1 cellular context compared by ENCODE assay signal in genomic region chr5:149141957-149142851, GRCh38.
TF ChIP-seq lines count a peak whose summit lies in the region.

No MANE protein-coding gene starts in this region.

TF ChIP-seq in HepG2, 621 proteins besides CTCF, POLR2A, EP300 and RAD21 (continued from another document and continues in another):
- TF ChIP-seq ASH2L (IDR thresholded peaks at IDR 0.05; ENCODE audit: insufficient read length, low read depth, low read length) (peak; percentile 13), MXD1 (CRISPR knock-in tag; IDR thresholded peaks at IDR 0.05) (0 out of 2 replicates have a peak, but pooled peaks have one; percentile 31), ZXDC (CRISPR knock-in tag; IDR thresholded peaks at IDR 0.05) (no peak), RFX1 (IDR thresholded peaks at IDR 0.05) (peak; percentile 22; the same call in 1 of the 2 replicates), HDAC6 (IDR thresholded peaks at IDR 0.05; ENCODE audit: low read depth, low read length) (no peak), ARNTL (CRISPR knock-in tag; IDR thresholded peaks at IDR 0.05) (no peak), LCORL (IDR thresholded peaks at IDR 0.05) (no peak), LCORL (CRISPR knock-in tag; IDR thresholded peaks at IDR 0.05) (peak; percentile 5; the same call in 1 of the 2 replicates), ZNF775 (CRISPR knock-in tag; IDR thresholded peaks at IDR 0.05; ENCODE audit: borderline replicate concordance) (no peak), ZFX (CRISPR knock-in tag; IDR thresholded peaks at IDR 0.05; ENCODE audit: low read depth) (peak; percentile 19; the same call in 1 of the 2 replicates), SP1 (IDR thresholded peaks at IDR 0.05) (no peak), SP1 (CRISPR knock-in tag; IDR thresholded peaks at IDR 0.05) (no peak), SMAD3 (CRISPR knock-in tag; IDR thresholded peaks at IDR 0.05) (no peak), FOXK1 (CRISPR knock-in tag; IDR thresholded peaks at IDR 0.05; ENCODE audit: borderline replicate concordance, low read depth) (peak; percentile 2; the same call in 1 of the 2 replicates), ZNF432 (CRISPR knock-in tag; IDR thresholded peaks at IDR 0.05; ENCODE audit: borderline replicate concordance) (no peak), SAP130 (CRISPR knock-in tag; IDR thresholded peaks at IDR 0.05; ENCODE audit: low read depth) (0 out of 2 replicates have a peak, but pooled peaks have one; percentile 8), ZNF609 (CRISPR knock-in tag; IDR thresholded peaks at IDR 0.05; ENCODE audit: borderline replicate concordance) (no peak), LBX2 (CRISPR knock-in tag; IDR thresholded peaks at IDR 0.05; ENCODE audit: borderline replicate concordance) (no peak), POGK (CRISPR knock-in tag; conservative IDR thresholded peaks at IDR 0.05) (0 out of 2 replicates have a peak, but pooled peaks have one; percentile 53), ZNF510 (CRISPR knock-in tag; IDR thresholded peaks at IDR 0.05; ENCODE audit: low read depth) (no peak), NR2F6 (IDR thresholded peaks at IDR 0.05) (no peak), NR2F6 (CRISPR knock-in tag; IDR thresholded peaks at IDR 0.05) (no peak), RNF219 (CRISPR knock-in tag; IDR thresholded peaks at IDR 0.05) (0 out of 2 replicates have a peak, but pooled peaks have one; percentile 72), ZFP91 (CRISPR knock-in tag; IDR thresholded peaks at IDR 0.05; ENCODE audit: borderline replicate concordance) (no peak), GPN1 (CRISPR knock-in tag; IDR thresholded peaks at IDR 0.05; ENCODE audit: borderline replicate concordance) (no peak), CEBPG (CRISPR knock-in tag; IDR thresholded peaks at IDR 0.05) (peak; percentile 34; the same call in 1 of the 2 replicates), HNF1B (CRISPR knock-in tag; IDR thresholded peaks at IDR 0.05) (0 out of 2 replicates have a peak, but pooled peaks have one; percentile 27), UBTF (CRISPR knock-in tag; IDR thresholded peaks at IDR 0.05) (0 out of 2 replicates have a peak, but pooled peaks have one; percentile 11), ZNF891 (CRISPR knock-in tag; IDR thresholded peaks at IDR 0.05) (no peak), TBX2 (CRISPR knock-in tag; IDR thresholded peaks at IDR 0.05; ENCODE audit: borderline replicate concordance) (peak; percentile 30; the same call in 1 of the 2 replicates), ZNF569 (CRISPR knock-in tag; IDR thresholded peaks at IDR 0.05; ENCODE audit: borderline replicate concordance) (no peak), ATF7-NPFF (CRISPR knock-in tag; IDR thresholded peaks at IDR 0.05; ENCODE audit: low read depth) (0 out of 2 replicates have a peak, but pooled peaks have one; percentile 5), ZBTB2 (CRISPR knock-in tag; IDR thresholded peaks at IDR 0.05; ENCODE audit: low read depth) (0 out of 2 replicates have a peak, but pooled peaks have one; percentile 15), DRAP1 (CRISPR knock-in tag; IDR thresholded peaks at IDR 0.05) (no peak), SOX6 (IDR thresholded peaks at IDR 0.05) (no peak), SOX6 (CRISPR knock-in tag; IDR thresholded peaks at IDR 0.05) (peak; percentile 18; the same call in 1 of the 2 replicates)
